19 cellular contexts compared by ENCODE assay signal in the genomic region with DNA sequence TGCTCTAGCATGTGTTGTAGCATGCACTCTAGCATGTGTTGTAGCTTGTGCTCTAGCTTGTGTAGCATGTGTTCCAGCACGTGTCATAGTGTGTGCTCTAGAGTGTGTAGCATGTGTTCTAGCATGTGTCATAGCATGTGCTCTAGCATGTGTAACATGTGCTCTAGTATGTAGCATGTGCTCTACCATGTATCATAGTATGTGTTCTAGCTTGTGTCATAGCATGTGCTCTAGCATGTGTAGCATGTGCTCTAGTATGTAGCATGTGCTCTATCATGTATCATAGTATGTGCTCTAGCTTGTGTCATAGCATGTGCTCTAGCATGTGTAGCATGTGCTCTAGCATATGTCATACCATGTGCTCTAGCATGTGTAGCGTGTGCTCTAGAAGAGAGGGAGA.
DNase-seq lines count a peak whose midpoint lies in the region; ATAC-seq, FAIRE-seq and TF ChIP-seq lines count a peak whose summit lies in the region.
"Had no signal": no experiment of that assay in that cellular context is flagged by ENCODE, and none has a peak within 500 bp of the region (broad histone marks: within the 10 kb centered on the region; RNA-seq: fewer than 3 reads in every experiment).

No MANE protein-coding gene starts in this region.

- H3K79me1 ChIP-seq in trophoblast cell (ENCODE audit: low read length) = no peaks in the 10 kb centered on the region

- in situ Hi-C loops in K562 (cut with MboI) = no loop called here

- dilution Hi-C loops in endothelial cell of umbilical vein (cut with MboI; ENCODE audit: extremely low pct_ligation_motif_present, low sequenced_read_pairs) = no loop called here

- H3K36me3 ChIP-seq in K562 (ENCODE audit: control insufficient read depth, insufficient read depth, low read length) (no peaks in the 10 kb centered on the region; the same call in 2 of the 3 replicates), endothelial cell of umbilical vein (ENCODE audit: control insufficient read depth in 2 of 2, extremely low read depth in 1 of 2, insufficient read depth in 2 of 2, low read length in 2 of 2) (no peaks in the 10 kb centered on the region), trophoblast cell (ENCODE audit: control insufficient read depth in 1 of 2, insufficient read depth in 2 of 2, low read length in 2 of 2) (no peaks in the 10 kb centered on the region), A673 (ENCODE audit: insufficient read depth, low read length, poor library complexity, severe bottlenecking) (no peaks in the 10 kb centered on the region)
- H3K36me3 ChIP-seq: BE2C; BLaER1 treated with 17β-estradiol and CSF1 and Interleukin-3, amounts not matched to agents 10 nM and 100 nM had no signal

- no peak overlapping the region for H2BK12ac ChIP-seq in trophoblast cell (ENCODE audit: low read length)

- no peak for TF ChIP-seq RAD21 in K562 (CRISPR knock-in tag; conservative IDR thresholded peaks at IDR 0.05 in 1 of 2, IDR thresholded peaks at IDR 0.05 in 1 of 2)

- no peak for TF ChIP-seq POLR2A in GM12892 (IDR thresholded peaks at IDR 0.05; ENCODE audit: low read depth, low read length)
- no peak for TF ChIP-seq POLR2A in K562 (conservative IDR thresholded peaks at IDR 0.05)
- TF ChIP-seq POLR2A in endothelial cell of umbilical vein (IDR thresholded peaks at IDR 0.05; ENCODE audit: low read depth, low read length) = no peak

- no peaks in the 10 kb centered on the region for H3K79me2 ChIP-seq in K562 (ENCODE audit: control insufficient read depth, insufficient read depth, low read length)
- H3K79me2 ChIP-seq in endothelial cell of umbilical vein (ENCODE audit: control insufficient read depth, insufficient read depth, low read length) = no peaks in the 10 kb centered on the region
- H3K79me2 ChIP-seq in trophoblast cell (ENCODE audit: control insufficient read depth, insufficient read depth, low read length, poor library complexity) = no peaks in the 10 kb centered on the region

- POLR2A ChIA-PET in K562 (lab: Yijun Ruan, JAX) (no interaction called here), endothelial cell of umbilical vein (lab: Charles Lee) (no interaction called here), A673 (lab: Charles Lee; ENCODE audit: low non-redundant PET) (no interaction called here)

- H3K23ac ChIP-seq in trophoblast cell (ENCODE audit: low read length) = peak overlapping the region; percentile 5

- H3K9me3 ChIP-seq in K562 (replicated peaks; ENCODE audit: control insufficient read depth, insufficient read depth, low read depth, low read length) = no peaks in the 10 kb centered on the region
- H3K9me3 ChIP-seq in endothelial cell of umbilical vein (replicated peaks; ENCODE audit: control insufficient read depth, insufficient read depth, low read length) = peaks cover 7% of the 10 kb centered on the region
- H3K9me3 ChIP-seq in trophoblast cell (ENCODE audit: insufficient read depth, low read depth, low read length) = peaks cover 2% of the 10 kb centered on the region
- no peaks in the 10 kb centered on the region for H3K9me3 ChIP-seq in A673 (ENCODE audit: low read depth, low read length, poor library complexity, severe bottlenecking)
- H3K9me3 ChIP-seq: BE2C; BLaER1 treated with 17β-estradiol and CSF1 and Interleukin-3, amounts not matched to agents 10 nM and 100 nM had no signal

- no peaks in the 10 kb centered on the region for H4K20me1 ChIP-seq in K562 (replicated peaks; ENCODE audit: control insufficient read depth, insufficient read depth, low read length)
- no peaks in the 10 kb centered on the region for H4K20me1 ChIP-seq in endothelial cell of umbilical vein (replicated peaks; ENCODE audit: control insufficient read depth, extremely low read depth, insufficient read depth, low read length)
- H4K20me1 ChIP-seq: BLaER1 treated with 17β-estradiol and CSF1 and Interleukin-3, amounts not matched to agents 10 nM and 100 nM had no signal

- TF ChIP-seq CTCF in K562 (IDR thresholded peaks at IDR 0.05 in 2 of 3, conservative IDR thresholded peaks at IDR 0.05 in 1 of 3; ENCODE audit: insufficient read depth in 2 of 3, low read depth in 1 of 3, low read length in 3 of 3) (no peak), endothelial cell of umbilical vein (IDR thresholded peaks at IDR 0.05; ENCODE audit: extremely low read depth in 1 of 2, insufficient read depth in 1 of 2, low read depth in 1 of 2, low read length in 2 of 2) (no peak), A673 (conservative IDR thresholded peaks at IDR 0.05; ENCODE audit: low read depth, low read length) (no peak)

- H3K4me1 ChIP-seq in K562 (replicated peaks in 1 of 2; ENCODE audit: control insufficient read depth in 2 of 2, insufficient read depth in 2 of 2, low read length in 2 of 2) (no peaks in the 10 kb centered on the region), endothelial cell of umbilical vein (ENCODE audit: control insufficient read depth, extremely low read depth, insufficient read depth, low read length) (no peaks in the 10 kb centered on the region), trophoblast cell (ENCODE audit: control insufficient read depth in 1 of 2, insufficient read depth in 2 of 2, low read length in 2 of 2) (no peaks in the 10 kb centered on the region), A673 (ENCODE audit: insufficient read depth, low read length, poor library complexity, severe bottlenecking) (no peaks in the 10 kb centered on the region)
- H3K4me1 ChIP-seq: BLaER1 treated with 17β-estradiol and CSF1 and Interleukin-3, amounts not matched to agents 10 nM and 100 nM had no signal

- H3K27me3 ChIP-seq in K562 (ENCODE audit: control insufficient read depth in 2 of 2, insufficient read depth in 2 of 2, low read length in 2 of 2) = no peaks in the 10 kb centered on the region; a peak in 1 of 5 replicates
- no peaks in the 10 kb centered on the region for H3K27me3 ChIP-seq in endothelial cell of umbilical vein (ENCODE audit: control insufficient read depth in 2 of 2, insufficient read depth in 2 of 2, low read length in 2 of 2)
- no peaks in the 10 kb centered on the region for H3K27me3 ChIP-seq in trophoblast cell (ENCODE audit: insufficient read depth, low read length)
- H3K27me3 ChIP-seq in A673 (replicated peaks; ENCODE audit: insufficient read depth, low read depth, low read length, poor library complexity) = peaks cover 11% of the 10 kb centered on the region
- H3K27me3 ChIP-seq: BE2C; BLaER1 treated with 17β-estradiol and CSF1 and Interleukin-3, amounts not matched to agents 10 nM and 100 nM had no signal

- H2AFZ ChIP-seq in K562 (ENCODE audit: low read depth, low read length) (no peak overlapping the region), endothelial cell of umbilical vein (ENCODE audit: low read depth, low read length) (no peak overlapping the region), trophoblast cell (ENCODE audit: insufficient read depth, low read length, poor library complexity) (no peak overlapping the region)

- 0% methylated on average over 2 of the region's 2 CpGs for WGBS in K562 (ENCODE audit: insufficient coverage, low coverage, missing lambda C conversion rate)
- WGBS in trophoblast cell (ENCODE audit: extremely low coverage, insufficient coverage, insufficient read length) = no CpG with 5 or more reads among the region's 2 CpGs

- intact Hi-C loops in K562 (cut with micrococcal nuclease) = no loop called here
- intact Hi-C loops in endothelial cell of umbilical vein (cut with micrococcal nuclease) = no loop called here
- intact Hi-C loops in posterior vena cava (cut with DNase I) = no loop called here
- intact Hi-C loops in A673 (cut with micrococcal nuclease; ENCODE audit: unreplicated experiment) = no loop called here

- H4K8ac ChIP-seq in trophoblast cell (ENCODE audit: low read depth, low read length) = no peak overlapping the region

- H2BK5ac ChIP-seq in trophoblast cell (ENCODE audit: low read depth, low read length, poor library complexity) = no peak overlapping the region

- no peak overlapping the region for H3K4me3 ChIP-seq in K562
- H3K4me3 ChIP-seq in endothelial cell of umbilical vein (replicated peaks in 1 of 3; ENCODE audit: insufficient read depth in 1 of 3, low read depth in 1 of 3, low read length in 3 of 3) = no peak overlapping the region
- H3K4me3 ChIP-seq in trophoblast cell (ENCODE audit: low read depth, low read length) = no peak overlapping the region
- no peak overlapping the region for H3K4me3 ChIP-seq in A673 (ENCODE audit: low read depth, low read length, poor library complexity, severe bottlenecking)
- H3K4me3 ChIP-seq: BLaER1 treated with 17β-estradiol and CSF1 and Interleukin-3, amounts not matched to agents 10 nM and 100 nM had no signal

- CTCF ChIA-PET in K562 (lab: Yijun Ruan, JAX; ENCODE audit: low intra/inter-chr PET ratio) (no interaction called here), endothelial cell of umbilical vein (lab: Charles Lee) (no interaction called here), A673 (lab: Charles Lee) (no interaction called here)

- no peaks in the 10 kb centered on the region for H3K9me1 ChIP-seq in K562 (ENCODE audit: control insufficient read depth, insufficient read depth, low read length)
- no peaks in the 10 kb centered on the region for H3K9me1 ChIP-seq in endothelial cell of umbilical vein (replicated peaks; ENCODE audit: control insufficient read depth, extremely low read depth, insufficient read depth, low read length)

- FAIRE-seq in GM12892 (lab: Jason Lieb, UNC) = peak; percentile 36
- peak; percentile 72 for FAIRE-seq in K562 (lab: Jason Lieb, UNC)
- no peak for FAIRE-seq in endothelial cell of umbilical vein (lab: Jason Lieb, UNC)
- FAIRE-seq: D721Med had no signal

- TF ChIP-seq EP300 in K562 (IDR thresholded peaks at IDR 0.05; ENCODE audit: low read length) = no peak

- H4K91ac ChIP-seq in trophoblast cell (ENCODE audit: low read depth, low read length) = no peak overlapping the region

- H3K4me2 ChIP-seq in K562 (ENCODE audit: insufficient read depth, low read length) (no peak overlapping the region), endothelial cell of umbilical vein (ENCODE audit: insufficient read depth, low read length) (no peak overlapping the region), trophoblast cell (ENCODE audit: low read length) (no peak overlapping the region)
- H3K4me2 ChIP-seq: BLaER1 treated with 17β-estradiol and CSF1 and Interleukin-3, amounts not matched to agents 10 nM and 100 nM had no signal

- DNase-seq in GM12892 (ENCODE audit: insufficient read length) = no peak
- DNase-seq in K562 (ENCODE audit: extremely low read depth in 1 of 4, low spot score in 3 of 4) = no peak
- DNase-seq in endothelial cell of umbilical vein (ENCODE audit: low read depth, low spot score) = no peak
- no peak for DNase-seq in trophoblast cell
- no peak for DNase-seq in posterior vena cava (ENCODE audit: low spot score)
- DNase-seq in A673 (ENCODE audit: low spot score) = no peak
- DNase-seq: AML-193; BE2C; CD4-positive, alpha-beta T cell; CD8-positive, alpha-beta memory T cell; DMS 273 treated with DMSO at 0.1 percent for 48 hours; DMS79; GF-D8; GOT3; H7; HCEC 1CT had no signal

- BruUV-seq in K562 (replicated peaks; lab: Mats Ljungman, UMichigan) (no TSS peak), endothelial cell of umbilical vein (replicated peaks; lab: Mats Ljungman, UMichigan) (no TSS peak), A673 (replicated peaks; lab: Mats Ljungman, UMichigan) (no TSS peak)

- no peak overlapping the region for H3K18ac ChIP-seq in trophoblast cell (ENCODE audit: low read length)

- H3K27ac ChIP-seq in K562 (ENCODE audit: extremely low read depth, low read depth, low read length) = no peak overlapping the region
- no peak overlapping the region for H3K27ac ChIP-seq in endothelial cell of umbilical vein (ENCODE audit: insufficient read depth, low read depth, low read length)
- no peak overlapping the region for H3K27ac ChIP-seq in trophoblast cell (ENCODE audit: low read depth, low read length)
- no peak overlapping the region for H3K27ac ChIP-seq in A673 (ENCODE audit: low read depth, low read length, poor library complexity, severe bottlenecking)
- H3K27ac ChIP-seq: BLaER1 treated with 17β-estradiol and CSF1 and Interleukin-3, amounts not matched to agents 10 nM and 100 nM had no signal

- no peak overlapping the region for H2BK120ac ChIP-seq in trophoblast cell (ENCODE audit: insufficient read depth, low read length, poor library complexity)

- no peak for ATAC-seq in K562
- ATAC-seq in GM18867 (IDR thresholded peaks at IDR 0.05; ENCODE audit: unreplicated experiment) = no peak

- H4K12ac ChIP-seq in trophoblast cell (ENCODE audit: low read depth, low read length) = no peak overlapping the region

- H3K4ac ChIP-seq in trophoblast cell (ENCODE audit: low read depth, low read length) = no peak overlapping the region

- H3K14ac ChIP-seq in trophoblast cell (ENCODE audit: low read length) = no peak overlapping the region

- no peak overlapping the region for H2AK5ac ChIP-seq in trophoblast cell (ENCODE audit: low read length)

- no peak overlapping the region for H3K9ac ChIP-seq in K562 (ENCODE audit: insufficient read depth in 1 of 2, low read depth in 2 of 2, low read length in 2 of 2)
- H3K9ac ChIP-seq in endothelial cell of umbilical vein (replicated peaks; ENCODE audit: extremely low read depth, insufficient read depth, low read length) = no peak overlapping the region
- no peak overlapping the region for H3K9ac ChIP-seq in trophoblast cell (ENCODE audit: low read length)
- H3K9ac ChIP-seq: BLaER1 treated with 17β-estradiol and CSF1 and Interleukin-3, amounts not matched to agents 10 nM and 100 nM had no signal
